Comparison of ENCODE assay signal across 20 cellular contexts in genomic region chr3:123044981-123045763, GRCh38. TPM values are rescaled to one million over a fixed set of nuclear protein-coding genes. Genes with fewer than 3 reads are reported as not detected.
"Had no signal": no experiment of that assay in that cellular context is flagged by ENCODE, and none has a peak within 500 bp of the region (broad histone marks: within the 10 kb centered on the region; RNA-seq: fewer than 3 reads in every experiment).

No MANE protein-coding gene starts in this region.

- H3K4me3 ChIP-seq: esophagus squamous epithelium, mucosa of descending colon, neural progenitor cell, ovary, spleen, upper lobe of right lung had no signal

- H3K4me1 ChIP-seq: esophagus squamous epithelium, upper lobe of right lung had no signal

- H3K27ac ChIP-seq: esophagus squamous epithelium, neural progenitor cell, ovary, spleen, upper lobe of right lung had no signal

- H3K9ac ChIP-seq: neural progenitor cell had no signal

- H3K4me2 ChIP-seq: neural progenitor cell had no signal

- H2AFZ ChIP-seq: neural progenitor cell had no signal

- H3K9me3 ChIP-seq: esophagus squamous epithelium, mucosa of descending colon, ovary, spleen, upper lobe of right lung had no signal

- H3K36me3 ChIP-seq: esophagus squamous epithelium, neural progenitor cell, ovary, spleen, upper lobe of right lung had no signal

- H3K27me3 ChIP-seq: neural progenitor cell, ovary, spleen, upper lobe of right lung had no signal

- DNase-seq: activated CD4-positive, alpha-beta memory T cell treated with anti-CD3 and anti-CD28 coated beads, Interleukin-2, amount 10 ng/mL, durations not matched to agents 7 days and 5 days; activated CD4-positive, alpha-beta T cell treated with anti-CD3 and anti-CD28 coated beads for 48 hours; activated CD4-positive, CD25-positive, alpha-beta regulatory T cell; activated CD8-positive, alpha-beta memory T cell treated with anti-CD3 and anti-CD28 coated beads, Interleukin-2, amount 10 ng/mL, durations not matched to agents 7 days and 5 days; effector memory CD8-positive, alpha-beta T cell; esophagus squamous epithelium; immature natural killer cell; kidney glomerular epithelial cell; left ventricle myocardium superior; mesenchymal stem cell; mucosa of descending colon; naive B cell; ovary; spleen; stimulated activated naive CD4-positive, alpha-beta T cell; T1000; upper lobe of right lung had no signal

- ATAC-seq: activated CD8-positive, alpha-beta memory T cell treated with anti-CD3 and anti-CD28 coated beads, Interleukin-2, amount 10 ng/mL, durations not matched to agents 7 days and 5 days; effector memory CD8-positive, alpha-beta T cell; left ventricle myocardium superior; mucosa of descending colon; sciatic nerve; upper lobe of right lung had no signal

RNA-seq across cellular contexts. Expression of gene SEMA5B, which starts 17.6 kb away (rescaled TPM):
- total RNA-seq: activated CD8-positive, alpha-beta memory T cell treated with anti-CD3 and anti-CD28 coated beads, Interleukin-2, amount 10 ng/mL, durations not matched to agents 7 days and 5 days; pulmonary artery endothelial cell had no signal
- polyA plus RNA-seq: immature natural killer cell had no signal
